Comparison of ENCODE assay signal across 1 cellular context in genomic region chr20:34299925-34300806, GRCh38.
TF ChIP-seq lines count a peak whose summit lies in the region.

No MANE protein-coding gene starts in this region.

TF ChIP-seq in HEK293, 187 proteins besides CTCF, POLR2A, EP300 and RAD21 (continued from another document and continues in another):
- TF ChIP-seq TSHZ1 (tag by site-specific recombination; IDR thresholded peaks at IDR 0.05; ENCODE audit: borderline replicate concordance) (no peak), ZEB2 (tag by site-specific recombination; IDR thresholded peaks at IDR 0.05) (peak; percentile 79), SP2 (tag by site-specific recombination; IDR thresholded peaks at IDR 0.05) (peak; percentile 66), ZBTB7A (tag by site-specific recombination; IDR thresholded peaks at IDR 0.05; ENCODE audit: low read depth) (no peak), ZNF560 (tag by site-specific recombination; IDR thresholded peaks at IDR 0.05; ENCODE audit: borderline replicate concordance) (no peak), ZNF221 (tag by site-specific recombination; IDR thresholded peaks at IDR 0.05; ENCODE audit: borderline replicate concordance) (no peak), ZNF747 (tag by site-specific recombination; IDR thresholded peaks at IDR 0.05) (no peak), ZNF530 (tag by site-specific recombination; IDR thresholded peaks at IDR 0.05; ENCODE audit: low read depth) (no peak), ZNF837 (tag by site-specific recombination; IDR thresholded peaks at IDR 0.05) (no peak), FEZF1 (tag by site-specific recombination; IDR thresholded peaks at IDR 0.05) (peak; percentile 87), ZNF501 (tag by site-specific recombination; IDR thresholded peaks at IDR 0.05) (no peak), ZNF362 (tag by site-specific recombination; IDR thresholded peaks at IDR 0.05) (no peak), KLF7 (tag by site-specific recombination; IDR thresholded peaks at IDR 0.05; ENCODE audit: borderline replicate concordance) (no peak), ZNF792 (tag by site-specific recombination; IDR thresholded peaks at IDR 0.05) (no peak), PATZ1 (tag by site-specific recombination; IDR thresholded peaks at IDR 0.05) (peak; percentile 42; the same call in 1 of the 2 replicates), ZNF202 (tag by site-specific recombination; IDR thresholded peaks at IDR 0.05; ENCODE audit: borderline replicate concordance) (no peak), GLIS2 (tag by site-specific recombination; IDR thresholded peaks at IDR 0.05) (no peak), ZNF629 (tag by site-specific recombination; IDR thresholded peaks at IDR 0.05) (peak; percentile 66), ZNF24 (tag by site-specific recombination; IDR thresholded peaks at IDR 0.05) (peak; percentile 51; the same call in 1 of the 2 replicates), ZNF18 (tag by site-specific recombination; IDR thresholded peaks at IDR 0.05) (no peak), SALL2 (tag by site-specific recombination; IDR thresholded peaks at IDR 0.05; ENCODE audit: borderline replicate concordance) (no peak), ZNF623 (tag by site-specific recombination; IDR thresholded peaks at IDR 0.05) (no peak), ZNF146 (tag by site-specific recombination; IDR thresholded peaks at IDR 0.05) (no peak), ZNF48 (tag by site-specific recombination; IDR thresholded peaks at IDR 0.05) (no peak), ZNF677 (tag by site-specific recombination; IDR thresholded peaks at IDR 0.05) (no peak), HOXC10 (CRISPR knock-in tag; IDR thresholded peaks at IDR 0.05) (no peak), ZBTB21 (tag by site-specific recombination; IDR thresholded peaks at IDR 0.05) (no peak), ZNF155 (tag by site-specific recombination; IDR thresholded peaks at IDR 0.05) (no peak), ZIC2 (tag by site-specific recombination; IDR thresholded peaks at IDR 0.05) (peak; percentile 37; the same call in 1 of the 2 replicates), ZXDB (tag by site-specific recombination; IDR thresholded peaks at IDR 0.05) (peak; percentile 72), ZNF423 (tag by site-specific recombination; IDR thresholded peaks at IDR 0.05) (no peak), ZNF214 (tag by site-specific recombination; IDR thresholded peaks at IDR 0.05; ENCODE audit: borderline replicate concordance) (no peak), MYNN (tag by site-specific recombination; IDR thresholded peaks at IDR 0.05; ENCODE audit: borderline replicate concordance) (no peak), ZNF518A (tag by site-specific recombination; conservative IDR thresholded peaks at IDR 0.05; ENCODE audit: low read depth) (no peak), ZBTB10 (tag by site-specific recombination; IDR thresholded peaks at IDR 0.05) (no peak), ZNF544 (tag by site-specific recombination; IDR thresholded peaks at IDR 0.05) (no peak)
- TF ChIP-seq, protein P1, sequence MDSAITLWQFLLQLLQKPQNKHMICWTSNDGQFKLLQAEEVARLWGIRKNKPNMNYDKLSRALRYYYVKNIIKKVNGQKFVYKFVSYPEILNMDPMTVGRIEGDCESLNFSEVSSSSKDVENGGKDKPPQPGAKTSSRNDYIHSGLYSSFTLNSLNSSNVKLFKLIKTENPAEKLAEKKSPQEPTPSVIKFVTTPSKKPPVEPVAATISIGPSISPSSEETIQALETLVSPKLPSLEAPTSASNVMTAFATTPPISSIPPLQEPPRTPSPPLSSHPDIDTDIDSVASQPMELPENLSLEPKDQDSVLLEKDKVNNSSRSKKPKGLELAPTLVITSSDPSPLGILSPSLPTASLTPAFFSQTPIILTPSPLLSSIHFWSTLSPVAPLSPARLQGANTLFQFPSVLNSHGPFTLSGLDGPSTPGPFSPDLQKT (IDR thresholded peaks at IDR 0.05; ENCODE audit: borderline replicate concordance, low read depth, low read length) = no peak
- TF ChIP-seq, protein P2, sequence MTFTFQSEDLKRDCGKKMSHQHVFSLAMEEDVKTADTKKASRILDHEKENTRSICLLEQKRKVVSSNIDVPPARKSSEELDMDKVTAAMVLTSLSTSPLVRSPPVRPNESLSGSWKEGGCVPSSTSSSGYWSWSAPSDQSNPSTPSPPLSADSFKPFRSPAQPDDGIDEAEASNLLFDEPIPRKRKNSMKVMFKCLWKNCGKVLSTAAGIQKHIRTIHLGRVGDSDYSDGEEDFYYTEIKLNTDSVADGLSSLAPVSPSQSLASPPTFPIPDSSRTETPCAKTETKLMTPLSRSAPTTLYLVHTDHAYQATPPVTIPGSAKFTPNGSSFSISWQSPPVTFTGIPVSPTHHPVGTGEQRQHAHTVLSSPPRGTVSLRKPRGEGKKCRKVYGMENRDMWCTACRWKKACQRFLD (tag by site-specific recombination; IDR thresholded peaks at IDR 0.05) = no peak
- TF ChIP-seq, protein P3, sequence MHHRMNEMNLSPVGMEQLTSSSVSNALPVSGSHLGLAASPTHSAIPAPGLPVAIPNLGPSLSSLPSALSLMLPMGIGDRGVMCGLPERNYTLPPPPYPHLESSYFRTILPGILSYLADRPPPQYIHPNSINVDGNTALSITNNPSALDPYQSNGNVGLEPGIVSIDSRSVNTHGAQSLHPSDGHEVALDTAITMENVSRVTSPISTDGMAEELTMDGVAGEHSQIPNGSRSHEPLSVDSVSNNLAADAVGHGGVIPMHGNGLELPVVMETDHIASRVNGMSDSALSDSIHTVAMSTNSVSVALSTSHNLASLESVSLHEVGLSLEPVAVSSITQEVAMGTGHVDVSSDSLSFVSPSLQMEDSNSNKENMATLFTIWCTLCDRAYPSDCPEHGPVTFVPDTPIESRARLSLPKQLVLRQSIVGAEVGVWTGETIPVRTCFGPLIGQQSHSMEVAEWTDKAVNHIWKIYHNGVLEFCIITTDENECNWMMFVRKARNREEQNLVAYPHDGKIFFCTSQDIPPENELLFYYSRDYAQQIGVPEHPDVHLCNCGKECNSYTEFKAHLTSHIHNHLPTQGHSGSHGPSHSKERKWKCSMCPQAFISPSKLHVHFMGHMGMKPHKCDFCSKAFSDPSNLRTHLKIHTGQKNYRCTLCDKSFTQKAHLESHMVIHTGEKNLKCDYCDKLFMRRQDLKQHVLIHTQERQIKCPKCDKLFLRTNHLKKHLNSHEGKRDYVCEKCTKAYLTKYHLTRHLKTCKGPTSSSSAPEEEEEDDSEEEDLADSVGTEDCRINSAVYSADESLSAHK (tag by site-specific recombination; IDR thresholded peaks at IDR 0.05) = no peak
